ENCODE assay signal across 11 cellular contexts in the genomic region with DNA sequence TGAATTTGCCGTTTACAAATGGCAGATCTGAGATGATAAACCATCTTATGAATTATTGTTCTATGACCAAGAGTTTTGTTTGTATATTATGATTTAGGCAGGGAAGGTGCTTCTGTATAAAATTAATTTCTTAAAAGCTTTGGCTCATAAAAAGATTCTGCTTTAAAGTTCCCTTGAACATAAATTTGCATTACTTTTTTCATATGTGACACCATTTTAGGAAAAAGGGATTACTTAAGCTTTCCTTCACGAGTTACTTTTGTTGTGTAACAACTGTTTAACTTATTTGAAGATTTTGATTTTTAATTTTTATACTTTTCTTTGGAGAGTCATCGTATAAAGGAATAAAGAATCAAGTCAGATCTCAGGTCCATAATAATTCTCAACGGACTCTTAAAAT. TPM values are rescaled to one million over a fixed set of nuclear protein-coding genes. Genes with fewer than 3 reads are reported as not detected.
DNase-seq lines count a peak whose midpoint lies in the region; ATAC-seq, FAIRE-seq and TF ChIP-seq lines count a peak whose summit lies in the region.
"Had no signal": no experiment of that assay in that cellular context is flagged by ENCODE, and none has a peak within 500 bp of the region (broad histone marks: within the 10 kb centered on the region; RNA-seq: fewer than 3 reads in every experiment).

No MANE protein-coding gene starts in this region.

- FAIRE-seq in H54 (lab: Jason Lieb, UNC) = no peak

- peak overlapping the region; percentile 83 for H3K4me3 ChIP-seq in GM06990 (replicated peaks; ENCODE audit: low read depth, low read length)
- H3K4me3 ChIP-seq in PC-3 (ENCODE audit: low read length) = peak overlapping the region; percentile 90
- H3K4me3 ChIP-seq in epithelial cell of proximal tubule (ENCODE audit: low read depth, low read length) = peak overlapping the region; percentile 95
- H3K4me3 ChIP-seq in parathyroid adenoma (ENCODE audit: low read depth, low read length) = no peak overlapping the region

- no TSS peak for BruUV-seq in PC-3 (replicated peaks; lab: Mats Ljungman, UMichigan)

- H3K4me1 ChIP-seq in PC-3 (ENCODE audit: insufficient read depth, low read length) (peaks cover 20% of the 10 kb centered on the region), parathyroid adenoma (no peaks in the 10 kb centered on the region)

- H3K36me3 ChIP-seq in GM06990 (ENCODE audit: control insufficient read depth, insufficient read depth, low read length) (no peaks in the 10 kb centered on the region), PC-3 (ENCODE audit: low read depth, low read length) (peaks cover 8% of the 10 kb centered on the region), parathyroid adenoma (ENCODE audit: control insufficient read depth, insufficient read depth, low read length) (no peaks in the 10 kb centered on the region)

- peak overlapping the region; percentile 84 for H3K9ac ChIP-seq in PC-3 (ENCODE audit: low read length)
- no peak overlapping the region for H3K9ac ChIP-seq in parathyroid adenoma

- H3K27me3 ChIP-seq in GM06990 (replicated peaks; ENCODE audit: control insufficient read depth, insufficient read depth, low read length) = no peaks in the 10 kb centered on the region
- no peaks in the 10 kb centered on the region for H3K27me3 ChIP-seq in PC-3 (ENCODE audit: low read length)
- no peaks in the 10 kb centered on the region for H3K27me3 ChIP-seq in parathyroid adenoma (ENCODE audit: control insufficient read depth, insufficient read depth, low read length)

- H3K4me2 ChIP-seq in PC-3 (ENCODE audit: low read length) = peak overlapping the region; percentile 96
- H3K4me2 ChIP-seq in parathyroid adenoma (ENCODE audit: low read length) = peak overlapping the region; percentile 19

- H2AFZ ChIP-seq in PC-3 (ENCODE audit: low read length) (no peak overlapping the region), parathyroid adenoma (no peak overlapping the region)

- H3K27ac ChIP-seq in PC-3 (ENCODE audit: low read length) (peak overlapping the region; percentile 58), parathyroid adenoma (no peak overlapping the region)

- peaks cover 78% of the 10 kb centered on the region for H3K79me2 ChIP-seq in PC-3 (ENCODE audit: low read length)
- H3K79me2 ChIP-seq in parathyroid adenoma = peaks cover 14% of the 10 kb centered on the region

- DNase-seq in GM06990 (ENCODE audit: extremely low read depth, insufficient read length) (no peak), PC-3 (no peak), epithelial cell of proximal tubule (ENCODE audit: low read depth) (no peak), putamen (ENCODE audit: low spot score) (no peak), H54 (ENCODE audit: insufficient read length, low spot score) (no peak), erythroblast (lab: John Stamatoyannopoulos, UW) (no peak)
- DNase-seq: GDM1, left colon, NCI-H524 treated with DMSO at 0.1 percent for 48 hours had no signal

- H3F3A ChIP-seq in PC-3 (ENCODE audit: low read length, unreplicated experiment) = no peaks in the 10 kb centered on the region

- POLR2A ChIA-PET in PC-3 (lab: Charles Lee; ENCODE audit: unreplicated experiment) = interaction anchor here (0.5 kb wide), 1 partner anchor 84 kb away, joined by 4 read pairs; the partner anchor contains the start of gene C2CD5

- TF ChIP-seq CTCF in GM06990 (IDR thresholded peaks at IDR 0.05; ENCODE audit: insufficient read depth, low read length, poor library complexity, severe bottlenecking) (no peak), PC-3 (conservative IDR thresholded peaks at IDR 0.05; ENCODE audit: low read depth, low read length) (no peak), epithelial cell of proximal tubule (conservative IDR thresholded peaks at IDR 0.05; ENCODE audit: low read depth, low read length) (no peak), parathyroid adenoma (IDR thresholded peaks at IDR 0.05) (no peak)

- CTCF ChIA-PET in PC-3 (lab: Charles Lee) = no interaction called here

- H4K20me1 ChIP-seq in PC-3 (ENCODE audit: low read length) = peaks cover 16% of the 10 kb centered on the region

- no peaks in the 10 kb centered on the region for H3K9me2 ChIP-seq in PC-3 (replicated peaks; ENCODE audit: low read length)

- ATAC-seq in PC-3 (no peak), GM21717 (IDR thresholded peaks at IDR 0.05; ENCODE audit: unreplicated experiment) (no peak)
- ATAC-seq: left colon had no signal

- intact Hi-C loops in PC-3 (cut with micrococcal nuclease) = loop anchor here (5.0 kb wide), 2 partner anchors 46 to 101 kb away; no protein-coding TSS in a partner anchor

- H3K9me3 ChIP-seq in PC-3 (ENCODE audit: low read length) = no peaks in the 10 kb centered on the region
- no peaks in the 10 kb centered on the region for H3K9me3 ChIP-seq in parathyroid adenoma (ENCODE audit: control insufficient read depth, low read length)

- TF ChIP-seq POLR2A in H54 (IDR thresholded peaks at IDR 0.05; ENCODE audit: low read depth, low read length) (no peak), erythroblast (IDR thresholded peaks at IDR 0.05; ENCODE audit: low read length) (no peak)

RNA-seq across cellular contexts. Expression of gene ETNK1, which starts 3.3 kb away (rescaled TPM):
- 17.8 and 22.2 TPM in 2 replicates for total RNA-seq in PC-3 (2014; rRNA removed)
- 21.1 and 24.4 TPM in 2 replicates for total RNA-seq in epithelial cell of proximal tubule
